1 cellular context compared by ENCODE assay signal in the genomic region with DNA sequence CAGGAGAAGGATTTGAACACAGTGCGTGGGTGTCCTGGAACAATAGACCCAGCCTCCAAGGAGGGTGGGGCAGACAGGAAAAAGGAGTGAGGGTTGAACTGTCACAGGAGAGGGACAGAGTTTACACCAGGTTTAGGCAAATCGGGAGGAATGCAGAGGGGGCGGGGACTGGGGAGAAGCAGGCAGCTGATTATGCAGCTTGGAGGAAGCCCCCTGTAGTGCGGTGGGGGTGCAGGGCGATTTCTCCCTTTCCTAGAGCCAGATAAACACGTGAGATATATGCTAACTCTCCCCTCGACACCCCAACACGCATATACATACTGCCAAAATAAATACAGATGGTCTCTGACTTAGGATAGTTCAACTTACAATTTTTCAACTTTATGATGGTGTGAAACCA.
TF ChIP-seq lines count a peak whose summit lies in the region.

No MANE protein-coding gene starts in this region.

TF ChIP-seq in GM23338, 12 proteins besides CTCF, POLR2A, EP300 and RAD21 (continued from another document):
- TF ChIP-seq, protein P1, sequence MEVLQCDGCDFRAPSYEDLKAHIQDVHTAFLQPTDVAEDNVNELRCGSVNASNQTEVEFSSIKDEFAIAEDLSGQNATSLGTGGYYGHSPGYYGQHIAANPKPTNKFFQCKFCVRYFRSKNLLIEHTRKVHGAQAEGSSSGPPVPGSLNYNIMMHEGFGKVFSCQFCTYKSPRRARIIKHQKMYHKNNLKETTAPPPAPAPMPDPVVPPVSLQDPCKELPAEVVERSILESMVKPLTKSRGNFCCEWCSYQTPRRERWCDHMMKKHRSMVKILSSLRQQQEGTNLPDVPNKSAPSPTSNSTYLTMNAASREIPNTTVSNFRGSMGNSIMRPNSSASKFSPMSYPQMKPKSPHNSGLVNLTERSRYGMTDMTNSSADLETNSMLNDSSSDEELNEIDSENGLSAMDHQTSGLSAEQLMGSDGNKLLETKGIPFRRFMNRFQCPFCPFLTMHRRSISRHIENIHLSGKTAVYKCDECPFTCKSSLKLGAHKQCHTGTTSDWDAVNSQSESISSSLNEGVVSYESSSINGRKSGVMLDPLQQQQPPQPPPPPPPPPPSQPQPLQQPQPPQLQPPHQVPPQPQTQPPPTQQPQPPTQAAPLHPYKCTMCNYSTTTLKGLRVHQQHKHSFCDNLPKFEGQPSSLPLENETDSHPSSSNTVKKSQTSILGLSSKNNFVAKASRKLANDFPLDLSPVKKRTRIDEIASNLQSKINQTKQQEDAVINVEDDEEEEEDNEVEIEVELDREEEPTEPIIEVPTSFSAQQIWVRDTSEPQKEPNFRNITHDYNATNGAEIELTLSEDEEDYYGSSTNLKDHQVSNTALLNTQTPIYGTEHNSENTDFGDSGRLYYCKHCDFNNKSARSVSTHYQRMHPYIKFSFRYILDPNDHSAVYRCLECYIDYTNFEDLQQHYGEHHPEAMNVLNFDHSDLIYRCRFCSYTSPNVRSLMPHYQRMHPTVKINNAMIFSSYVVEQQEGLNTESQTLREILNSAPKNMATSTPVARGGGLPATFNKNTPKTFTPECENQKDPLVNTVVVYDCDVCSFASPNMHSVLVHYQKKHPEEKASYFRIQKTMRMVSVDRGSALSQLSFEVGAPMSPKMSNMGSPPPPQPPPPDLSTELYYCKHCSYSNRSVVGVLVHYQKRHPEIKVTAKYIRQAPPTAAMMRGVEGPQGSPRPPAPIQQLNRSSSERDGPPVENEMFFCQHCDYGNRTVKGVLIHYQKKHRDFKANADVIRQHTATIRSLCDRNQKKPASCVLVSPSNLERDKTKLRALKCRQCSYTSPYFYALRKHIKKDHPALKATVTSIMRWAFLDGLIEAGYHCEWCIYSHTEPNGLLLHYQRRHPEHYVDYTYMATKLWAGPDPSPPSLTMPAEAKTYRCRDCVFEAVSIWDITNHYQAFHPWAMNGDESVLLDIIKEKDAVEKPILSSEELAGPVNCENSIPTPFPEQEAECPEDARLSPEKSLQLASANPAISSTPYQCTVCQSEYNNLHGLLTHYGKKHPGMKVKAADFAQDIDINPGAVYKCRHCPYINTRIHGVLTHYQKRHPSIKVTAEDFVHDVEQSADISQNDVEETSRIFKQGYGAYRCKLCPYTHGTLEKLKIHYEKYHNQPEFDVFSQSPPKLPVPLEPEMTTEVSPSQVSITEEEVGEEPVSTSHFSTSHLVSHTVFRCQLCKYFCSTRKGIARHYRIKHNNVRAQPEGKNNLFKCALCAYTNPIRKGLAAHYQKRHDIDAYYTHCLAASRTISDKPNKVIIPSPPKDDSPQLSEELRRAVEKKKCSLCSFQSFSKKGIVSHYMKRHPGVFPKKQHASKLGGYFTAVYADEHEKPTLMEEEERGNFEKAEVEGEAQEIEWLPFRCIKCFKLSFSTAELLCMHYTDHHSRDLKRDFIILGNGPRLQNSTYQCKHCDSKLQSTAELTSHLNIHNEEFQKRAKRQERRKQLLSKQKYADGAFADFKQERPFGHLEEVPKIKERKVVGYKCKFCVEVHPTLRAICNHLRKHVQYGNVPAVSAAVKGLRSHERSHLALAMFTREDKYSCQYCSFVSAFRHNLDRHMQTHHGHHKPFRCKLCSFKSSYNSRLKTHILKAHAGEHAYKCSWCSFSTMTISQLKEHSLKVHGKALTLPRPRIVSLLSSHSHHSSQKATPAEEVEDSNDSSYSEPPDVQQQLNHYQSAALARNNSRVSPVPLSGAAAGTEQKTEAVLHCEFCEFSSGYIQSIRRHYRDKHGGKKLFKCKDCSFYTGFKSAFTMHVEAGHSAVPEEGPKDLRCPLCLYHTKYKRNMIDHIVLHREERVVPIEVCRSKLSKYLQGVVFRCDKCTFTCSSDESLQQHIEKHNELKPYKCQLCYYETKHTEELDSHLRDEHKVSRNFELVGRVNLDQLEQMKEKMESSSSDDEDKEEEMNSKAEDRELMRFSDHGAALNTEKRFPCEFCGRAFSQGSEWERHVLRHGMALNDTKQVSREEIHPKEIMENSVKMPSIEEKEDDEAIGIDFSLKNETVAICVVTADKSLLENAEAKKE (CRISPR knock-in tag; IDR thresholded peaks at IDR 0.05) = no peak
- TF ChIP-seq, protein P2, sequence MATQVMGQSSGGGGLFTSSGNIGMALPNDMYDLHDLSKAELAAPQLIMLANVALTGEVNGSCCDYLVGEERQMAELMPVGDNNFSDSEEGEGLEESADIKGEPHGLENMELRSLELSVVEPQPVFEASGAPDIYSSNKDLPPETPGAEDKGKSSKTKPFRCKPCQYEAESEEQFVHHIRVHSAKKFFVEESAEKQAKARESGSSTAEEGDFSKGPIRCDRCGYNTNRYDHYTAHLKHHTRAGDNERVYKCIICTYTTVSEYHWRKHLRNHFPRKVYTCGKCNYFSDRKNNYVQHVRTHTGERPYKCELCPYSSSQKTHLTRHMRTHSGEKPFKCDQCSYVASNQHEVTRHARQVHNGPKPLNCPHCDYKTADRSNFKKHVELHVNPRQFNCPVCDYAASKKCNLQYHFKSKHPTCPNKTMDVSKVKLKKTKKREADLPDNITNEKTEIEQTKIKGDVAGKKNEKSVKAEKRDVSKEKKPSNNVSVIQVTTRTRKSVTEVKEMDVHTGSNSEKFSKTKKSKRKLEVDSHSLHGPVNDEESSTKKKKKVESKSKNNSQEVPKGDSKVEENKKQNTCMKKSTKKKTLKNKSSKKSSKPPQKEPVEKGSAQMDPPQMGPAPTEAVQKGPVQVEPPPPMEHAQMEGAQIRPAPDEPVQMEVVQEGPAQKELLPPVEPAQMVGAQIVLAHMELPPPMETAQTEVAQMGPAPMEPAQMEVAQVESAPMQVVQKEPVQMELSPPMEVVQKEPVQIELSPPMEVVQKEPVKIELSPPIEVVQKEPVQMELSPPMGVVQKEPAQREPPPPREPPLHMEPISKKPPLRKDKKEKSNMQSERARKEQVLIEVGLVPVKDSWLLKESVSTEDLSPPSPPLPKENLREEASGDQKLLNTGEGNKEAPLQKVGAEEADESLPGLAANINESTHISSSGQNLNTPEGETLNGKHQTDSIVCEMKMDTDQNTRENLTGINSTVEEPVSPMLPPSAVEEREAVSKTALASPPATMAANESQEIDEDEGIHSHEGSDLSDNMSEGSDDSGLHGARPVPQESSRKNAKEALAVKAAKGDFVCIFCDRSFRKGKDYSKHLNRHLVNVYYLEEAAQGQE (IDR thresholded peaks at IDR 0.05; ENCODE audit: unreplicated experiment) = no peak
- no peak for TF ChIP-seq NANOG (IDR thresholded peaks at IDR 0.05; ENCODE audit: borderline replicate concordance)
TF ChIP-seq in GM23338: peak in this region for 0.
